8 cellular contexts compared by ENCODE assay signal in the genomic region with DNA sequence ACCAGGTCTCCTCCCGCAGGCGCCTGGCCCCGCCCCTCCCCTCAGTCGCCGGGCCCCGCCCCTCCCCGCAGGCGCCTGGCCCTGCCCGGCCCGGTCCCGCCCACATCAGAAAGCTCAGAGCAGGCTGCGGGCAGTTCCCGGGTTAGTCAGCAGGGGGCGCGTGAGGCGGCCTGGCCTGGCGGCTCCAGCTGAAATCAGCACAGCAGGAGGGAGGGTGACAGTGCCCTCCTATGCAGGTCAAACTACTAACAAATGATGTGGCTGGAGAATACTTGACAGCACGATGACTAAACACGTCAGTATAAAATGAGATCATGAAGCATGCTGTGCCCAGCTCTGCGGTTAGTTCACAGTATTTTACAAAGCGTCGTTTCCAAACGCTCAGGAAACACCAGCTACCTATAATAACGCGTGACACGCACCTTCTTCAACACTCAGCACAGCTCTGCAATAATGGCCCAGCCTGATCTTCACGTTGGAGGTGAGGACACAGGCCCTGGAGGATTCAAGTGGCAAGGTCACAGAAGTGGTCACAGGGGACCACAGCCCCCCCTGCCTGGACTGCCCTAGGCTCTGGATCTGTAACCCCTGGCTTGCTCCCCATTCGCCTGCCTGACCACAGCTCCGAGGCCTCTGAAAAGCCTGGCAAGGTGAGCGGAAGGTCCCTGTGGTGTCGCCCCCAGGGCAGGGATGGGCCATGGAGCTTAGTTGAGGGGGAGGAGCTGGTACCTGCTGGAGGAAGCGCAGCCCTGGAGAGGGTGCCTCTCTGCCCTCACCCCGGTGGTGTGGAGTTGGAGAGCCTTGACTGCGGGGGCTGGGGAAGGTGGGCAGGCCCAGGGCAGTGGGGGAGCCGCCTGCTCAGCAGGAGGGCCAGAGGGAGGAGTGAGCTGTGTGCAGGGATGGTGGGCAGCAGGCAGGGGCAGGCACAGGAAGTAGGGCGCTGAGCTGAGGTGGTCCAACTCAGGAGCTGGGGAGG.
DNase-seq lines count a peak whose midpoint lies in the region; ATAC-seq and TF ChIP-seq lines count a peak whose summit lies in the region.

No MANE protein-coding gene starts in this region.

- DNase-seq in AG20443 (ENCODE audit: low spot score) = peak; percentile 97
- peak; percentile 67 to 81 for DNase-seq in NCI-H524 (lab: John Stamatoyannopoulos, UW)
- peak; percentile 93 for DNase-seq in activated CD4-positive, alpha-beta T cell treated with anti-CD3 and anti-CD28 coated beads, Interleukin-2, amount 50 U/mL, for 1 hour
- DNase-seq in dedifferentiated amniotic fluid mesenchymal stem cell (ENCODE audit: extremely low spot score) = peak; percentile 56
- peak; percentile 80 to 98 for DNase-seq in lower leg skin (ENCODE audit: low spot score in 2 of 2)
- DNase-seq in stimulated activated CD4-positive, alpha-beta T cell treated with anti-CD3 and anti-CD28 coated beads, TNF-alpha, amount 100 ng/mL, for 48 hours (ENCODE audit: low read depth in 3 of 3) = peak; percentile 92 to 93 (median 92)

- intact Hi-C loops in lower leg skin (cut with DNase I; ENCODE audit: low total_unique reads) = loop anchor here (5.0 kb wide), 1 partner anchor 55 kb away; no protein-coding TSS in a partner anchor

- TF ChIP-seq CTCF in lower leg skin (IDR thresholded peaks at IDR 0.05) = no peak

- no peak overlapping the region for H3K4me3 ChIP-seq in lower leg skin (ENCODE audit: low read depth, poor library complexity, severe bottlenecking)

- TF ChIP-seq POLR2A in lower leg skin (IDR thresholded peaks at IDR 0.05) = no peak

- WGBS in lower leg skin, 2 donors = 16 to 17% methylated on average over 27 to 32 of the region's 36 CpGs

- ATAC-seq in GM19023 (IDR thresholded peaks at IDR 0.05; ENCODE audit: unreplicated experiment) (peak; percentile 80), HG03378 (IDR thresholded peaks at IDR 0.05; ENCODE audit: unreplicated experiment) (peak; percentile 62)
